ENCODE assay signal across 10 cellular contexts in the genomic region with DNA sequence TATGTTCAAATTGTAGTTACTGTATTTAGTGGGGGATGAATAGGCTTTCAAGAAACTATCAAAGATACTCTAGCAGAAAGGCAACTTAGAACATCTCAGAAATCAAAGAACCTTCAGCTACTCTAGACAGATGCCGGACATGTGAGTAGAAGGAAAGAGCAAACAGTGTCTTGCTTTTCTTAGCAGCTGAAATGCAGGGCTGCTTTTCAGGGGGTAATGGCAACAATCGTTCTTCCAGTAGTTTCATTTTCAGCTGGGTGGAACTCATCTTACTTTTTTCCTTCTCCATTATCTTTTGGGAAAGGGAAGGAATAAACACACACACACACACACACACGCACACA.
A peak's percentile ranks its signal among the peaks of the same experiment; 100 is the strongest.
DNase-seq lines count a peak whose midpoint lies in the region; ATAC-seq and TF ChIP-seq lines count a peak whose summit lies in the region.
"Had no signal": no experiment of that assay in that cellular context is flagged by ENCODE, and none has a peak within 500 bp of the region (broad histone marks: within the 10 kb centered on the region; RNA-seq: fewer than 3 reads in every experiment).

No MANE protein-coding gene starts in this region.

- POLR2A ChIA-PET in activated CD4-positive, alpha-beta T cell treated with anti-CD3 and anti-CD28 coated beads, Interleukin-2, amount 10 ng/mL, durations not matched to agents 7 days and 5 days (lab: Charles Lee): interaction anchor here (0.5 kb wide), 1 partner anchor 98 kb away, joined by 5 read pairs; no protein-coding TSS in a partner anchor

- TF ChIP-seq CTCF in fibroblast of pulmonary artery (IDR thresholded peaks at IDR 0.05; ENCODE audit: low read length, missing control alignments) (no peak), stomach (IDR thresholded peaks at IDR 0.05) (no peak)

- peaks cover 6% of the 10 kb centered on the region for H3K36me3 Mint-ChIP-seq in activated CD4-positive, alpha-beta T cell treated with anti-CD3 and anti-CD28 coated beads, Interleukin-2, amount 10 ng/mL, durations not matched to agents 7 days and 5 days (ENCODE audit: low read depth)

- H3K4me3 ChIP-seq in fibroblast of pulmonary artery (replicated peaks; ENCODE audit: low read depth, low read length) (no peak overlapping the region), stomach (peak overlapping the region; percentile 7 to 34 (median 20))

- TF ChIP-seq EP300 in stomach (IDR thresholded peaks at IDR 0.05): no peak

- intact Hi-C loops in stomach (cut with DNase I; ENCODE audit: low total_unique reads): no loop called here

- peak overlapping the region; percentile 77 for H3K4me3 Mint-ChIP-seq in activated CD4-positive, alpha-beta T cell treated with anti-CD3 and anti-CD28 coated beads, Interleukin-2, amount 10 ng/mL, durations not matched to agents 7 days and 5 days

- peaks cover 5 to 32% (median 17%) of the 10 kb centered on the region in 4 donors for H3K4me1 ChIP-seq in stomach

- DNase-seq in activated CD4-positive, alpha-beta T cell treated with anti-CD3 and anti-CD28 coated beads, Interleukin-2, amount 10 ng/mL, durations not matched to agents 7 days and 5 days: no peak
- no peak for DNase-seq in activated CD4-positive, alpha-beta T cell treated with anti-CD3 and anti-CD28 coated beads for 1 hour
- DNase-seq in SK-MEL-5 (ENCODE audit: low read depth, low spot score): peak; percentile 33
- DNase-seq in fibroblast of pulmonary artery (ENCODE audit: low read depth): peak; percentile 23
- DNase-seq in stomach: no peak
- no peak for DNase-seq in GM19240 (ENCODE audit: insufficient read length, low spot score)
- no peak for DNase-seq in D341Med (ENCODE audit: low spot score)
- DNase-seq: activated CD4-positive, alpha-beta T cell treated with anti-CD3 and anti-CD28 coated beads for 4 hours; NCI-H446 had no signal

- H3K9me3 ChIP-seq in stomach: no peaks in the 10 kb centered on the region

- in situ Hi-C loops in SK-MEL-5 (cut with HindIII; ENCODE audit: low pct_unique_long_range_greater_than_20kb, low sequenced_read_pairs): no loop called here

- peaks cover 55% of the 10 kb centered on the region for H3K4me1 Mint-ChIP-seq in activated CD4-positive, alpha-beta T cell treated with anti-CD3 and anti-CD28 coated beads, Interleukin-2, amount 10 ng/mL, durations not matched to agents 7 days and 5 days

- H3K27ac Mint-ChIP-seq in activated CD4-positive, alpha-beta T cell treated with anti-CD3 and anti-CD28 coated beads, Interleukin-2, amount 10 ng/mL, durations not matched to agents 7 days and 5 days: peak overlapping the region; percentile 90

- H3K9me3 Mint-ChIP-seq in activated CD4-positive, alpha-beta T cell treated with anti-CD3 and anti-CD28 coated beads, Interleukin-2, amount 10 ng/mL, durations not matched to agents 7 days and 5 days: no peaks in the 10 kb centered on the region

- peak overlapping the region in 2 of 5 donors; percentile 21 to 42 for H3K27ac ChIP-seq in stomach

- CTCF ChIA-PET in activated CD4-positive, alpha-beta T cell treated with anti-CD3 and anti-CD28 coated beads, Interleukin-2, amount 10 ng/mL, durations not matched to agents 7 days and 5 days (lab: Charles Lee): interaction anchor here (0.9 to 1.1 kb wide), 2 partner anchors 9 to 14 kb away, joined by 3 to 6 read pairs; no protein-coding TSS in a partner anchor

- 2 to 18% (median 7%) methylated on average over 3 of the region's 3 CpGs for WGBS in stomach, 5 donors

- no peaks in the 10 kb centered on the region for H3K36me3 ChIP-seq in stomach

- no peak for TF ChIP-seq POLR2A in stomach (IDR thresholded peaks at IDR 0.05)

- no peak for ATAC-seq in HG02610 (IDR thresholded peaks at IDR 0.05; ENCODE audit: unreplicated experiment)

- no peaks in the 10 kb centered on the region for H3K27me3 ChIP-seq in stomach

- peaks cover 16% of the 10 kb centered on the region for H3K27me3 Mint-ChIP-seq in activated CD4-positive, alpha-beta T cell treated with anti-CD3 and anti-CD28 coated beads, Interleukin-2, amount 10 ng/mL, durations not matched to agents 7 days and 5 days

Comparison
In these comparisons a context has a peak if more than half of its experiments do, and no peak if none do; other contexts are left out.
1. DNase-seq: peak in SK-MEL-5 (single experiment) and fibroblast of pulmonary artery (single experiment); none in activated CD4-positive, alpha-beta T cell treated with anti-CD3 and anti-CD28 coated beads, Interleukin-2, amount 10 ng/mL, durations not matched to agents 7 days and 5 days (single experiment), activated CD4-positive, alpha-beta T cell treated with anti-CD3 and anti-CD28 coated beads for 1 hour (single experiment), stomach (single experiment), GM19240 (single experiment) and D341Med (single experiment).